2 cellular contexts compared by ENCODE assay signal in genomic region chr17:50154604-50155003, GRCh38.
TF ChIP-seq lines count a peak whose summit lies in the region.

No MANE protein-coding gene starts in this region.

TF ChIP-seq in SK-N-SH, 30 proteins besides CTCF, POLR2A, EP300 and RAD21 (continued from another document):
- TF ChIP-seq CHD2 (IDR thresholded peaks at IDR 0.05; ENCODE audit: low read length, partially characterized antibody) (no peak), NFIC (IDR thresholded peaks at IDR 0.05; ENCODE audit: borderline replicate concordance) (no peak), ZBTB33 (IDR thresholded peaks at IDR 0.05; ENCODE audit: borderline replicate concordance, low read depth) (no peak), PBX3 (IDR thresholded peaks at IDR 0.05) (no peak), TCF12 (IDR thresholded peaks at IDR 0.05) (no peak), GATA2 (CRISPR knock-in tag; IDR thresholded peaks at IDR 0.05) (no peak), RFX5 (IDR thresholded peaks at IDR 0.05; ENCODE audit: low read length) (no peak), RXRA (IDR thresholded peaks at IDR 0.05; ENCODE audit: borderline replicate concordance, low read depth) (no peak), USF2 (IDR thresholded peaks at IDR 0.05; ENCODE audit: borderline replicate concordance, low read depth, low read length) (no peak), USF1 (IDR thresholded peaks at IDR 0.05; ENCODE audit: borderline replicate concordance, low read depth) (no peak)

TF ChIP-seq in SK-N-SH treated with all-trans-retinoic acid at 6 μM for 48 hours, 23 proteins besides CTCF, POLR2A, EP300 and RAD21 (continued from another document):
- TF ChIP-seq ZNF565 (CRISPR knock-in tag; conservative IDR thresholded peaks at IDR 0.05; ENCODE audit: low read depth) (no peak), ESRRG (CRISPR knock-in tag; IDR thresholded peaks at IDR 0.05) (no peak), ZFP3 (CRISPR knock-in tag; IDR thresholded peaks at IDR 0.05) (no peak), CSDC2 (CRISPR knock-in tag; IDR thresholded peaks at IDR 0.05) (no peak), PATZ1 (CRISPR knock-in tag; IDR thresholded peaks at IDR 0.05; ENCODE audit: borderline replicate concordance) (no peak)
